8 cellular contexts compared by ENCODE assay signal in genomic region chr13:19173752-19174151, GRCh38. TPM values are rescaled to one million over a fixed set of nuclear protein-coding genes. Genes with fewer than 3 reads are reported as not detected.
"Had no signal": no experiment of that assay in that cellular context is flagged by ENCODE, and none has a peak within 500 bp of the region (broad histone marks: within the 10 kb centered on the region; RNA-seq: fewer than 3 reads in every experiment).

No MANE protein-coding gene starts in this region.

- H3K36me3 Mint-ChIP-seq: IgD-negative memory B cell had no signal

- H3K27ac ChIP-seq: HL-60 had no signal

- H3K4me3 Mint-ChIP-seq: IgD-negative memory B cell had no signal

- DNase-seq: IMR-90, KBM-7, KG1 had no signal

- H3K4me1 Mint-ChIP-seq: IgD-negative memory B cell had no signal

- H3K4me3 ChIP-seq: K562 had no signal

- H3K27ac Mint-ChIP-seq: IgD-negative memory B cell had no signal

- ATAC-seq: HepG2, K562 had no signal

RNA-seq across cellular contexts. Expression of gene TUBA3C, which starts 7.9 kb away (rescaled TPM):
- total RNA-seq: HepG2, HT-29, IMR-90 had no signal
